In genomic region chr16:85667841-85668413, GRCh38 we compare ENCODE assay signal across 1 cellular context.
TF ChIP-seq lines count a peak whose summit lies in the region.

No MANE protein-coding gene starts in this region.

TF ChIP-seq in HCT116, 20 proteins besides CTCF, POLR2A, EP300 and RAD21 (continued from another document):
- TF ChIP-seq ATF3 (IDR thresholded peaks at IDR 0.05) (no peak), YY1 (IDR thresholded peaks at IDR 0.05; ENCODE audit: extremely low read depth, insufficient replicate concordance, low read depth, low read length) (no peak), CEBPB (IDR thresholded peaks at IDR 0.05; ENCODE audit: low read depth) (no peak), FOSL1 (IDR thresholded peaks at IDR 0.05; ENCODE audit: low read depth) (no peak), JUND (IDR thresholded peaks at IDR 0.05) (no peak), SRF (IDR thresholded peaks at IDR 0.05; ENCODE audit: low read depth) (no peak)
